In the genomic region with DNA sequence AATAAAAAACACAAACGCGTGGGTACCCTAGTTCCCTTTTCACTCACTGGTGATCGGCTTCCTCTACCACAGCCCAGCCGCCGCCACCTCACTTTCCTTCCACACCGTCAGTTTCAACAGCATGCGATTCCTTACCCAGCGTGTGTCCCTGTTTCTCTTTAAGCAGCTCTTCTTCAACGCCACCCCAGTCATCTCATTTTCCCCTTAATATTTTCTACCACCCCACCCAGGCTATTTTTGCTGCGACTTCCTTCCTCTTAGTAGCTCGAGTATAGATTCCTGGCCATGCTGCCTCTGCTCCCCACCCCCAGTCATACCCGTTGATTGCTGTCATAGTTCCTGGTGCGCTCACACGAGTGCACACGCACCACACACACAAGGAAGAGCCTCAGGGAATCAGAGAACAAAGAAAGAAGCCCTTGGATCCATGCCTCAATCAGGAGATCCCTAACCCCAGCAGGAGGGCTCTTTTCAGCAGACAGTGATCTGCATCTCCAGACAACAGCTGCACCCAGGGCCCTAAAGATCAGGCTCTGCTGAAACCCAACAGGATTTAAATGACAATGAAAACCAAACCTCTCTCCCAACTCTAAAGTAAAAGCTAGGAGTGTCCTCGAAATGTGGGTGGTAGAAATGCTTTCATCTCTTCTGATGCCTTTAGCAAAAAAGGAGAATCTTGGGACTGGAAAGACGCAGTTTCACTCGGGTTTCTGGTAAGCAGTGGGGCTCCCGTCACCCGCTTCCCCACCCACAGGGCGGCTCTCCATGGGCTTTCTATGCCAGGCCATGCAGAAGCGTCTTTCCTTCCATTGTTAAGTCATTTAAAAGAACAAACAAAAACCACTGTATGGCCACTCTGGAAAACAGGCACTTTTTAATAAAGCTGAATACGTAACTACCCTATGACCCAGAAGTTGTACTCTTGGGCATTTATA, we compare ENCODE assay signal across 1 cellular context.
TF ChIP-seq lines count a peak whose summit lies in the region.

No MANE protein-coding gene starts in this region.

TF ChIP-seq in endothelial cell of umbilical vein, 7 proteins besides CTCF, POLR2A, EP300 and RAD21 (continued from another document):
- TF ChIP-seq GATA2 (IDR thresholded peaks at IDR 0.05; ENCODE audit: insufficient read depth, insufficient read length, low read depth, low read length), result no peak
